4 cellular contexts compared by ENCODE assay signal in genomic region chr1:155193991-155194240, GRCh38. TPM values are rescaled to one million over a fixed set of nuclear protein-coding genes. Genes with fewer than 3 reads are reported as not detected.
DNase-seq lines count a peak whose midpoint lies in the region; ATAC-seq and TF ChIP-seq lines count a peak whose summit lies in the region.
"Not testable (repeated sequence)": the region's sequence is repeated elsewhere in the genome, so short reads cannot be mapped to it uniquely, and the experiment has no call there.

No MANE protein-coding gene starts in this region.

- H3K9ac ChIP-seq in neuronal stem cell (ENCODE audit: low read depth, low read length, poor library complexity): peak overlapping the region; percentile 99

- H3K18ac ChIP-seq in neuronal stem cell (ENCODE audit: low read length): peak overlapping the region; percentile 100

- peak overlapping the region; percentile 92 for H4K91ac ChIP-seq in neuronal stem cell (ENCODE audit: low read depth, low read length, poor library complexity)

- H3K27me3 Mint-ChIP-seq in CD4-positive, CD25-positive, alpha-beta regulatory T cell; activated B cell treated with CpG ODN at 0.5 μM for 24 hours: not testable (repeated sequence)

- TF ChIP-seq POLR2A in esophagus muscularis mucosa (IDR thresholded peaks at IDR 0.05; ENCODE audit: low read depth): not testable (repeated sequence)

- peak overlapping the region; percentile 100 for H2AK5ac ChIP-seq in neuronal stem cell (ENCODE audit: low read depth, low read length)

- POLR2A ChIA-PET in activated B cell treated with CpG ODN at 0.5 μM for 24 hours (lab: Charles Lee): interaction anchor here (0.6 to 2.7 kb wide), 21 partner anchors 9 to 922 kb away, joined by 3 to 26 read pairs (median 8); partner anchors contain the start of genes ADAM15, CLK2, FDPS and KRTCAP2

- H2BK12ac ChIP-seq in neuronal stem cell (ENCODE audit: low read length): peak overlapping the region; percentile 99

- CTCF ChIA-PET in activated B cell treated with CpG ODN at 0.5 μM for 24 hours (lab: Charles Lee): interaction anchor here (0.6 to 3.6 kb wide), 22 partner anchors 9 to 587 kb away, joined by 3 to 49 read pairs (median 5); partner anchors contain the start of genes ADAM15, ENTREP3, KRTCAP2 and THBS3

- not testable (repeated sequence) for H4K8ac ChIP-seq in neuronal stem cell (ENCODE audit: low read depth, low read length)

- TF ChIP-seq CTCF in activated B cell treated with CpG ODN at 0.5 μM for 24 hours (IDR thresholded peaks at IDR 0.05); esophagus muscularis mucosa (IDR thresholded peaks at IDR 0.05): not testable (repeated sequence)

- not testable (repeated sequence) for H3K9me3 Mint-ChIP-seq in CD4-positive, CD25-positive, alpha-beta regulatory T cell; activated B cell treated with CpG ODN at 0.5 μM for 24 hours

- not testable (repeated sequence) for TF ChIP-seq EP300 in esophagus muscularis mucosa (IDR thresholded peaks at IDR 0.05)

- not testable (repeated sequence) for H3K9me3 ChIP-seq in CD4-positive, CD25-positive, alpha-beta regulatory T cell (ENCODE audit: control insufficient read depth in 2 of 2, low read length in 2 of 2); esophagus muscularis mucosa; neuronal stem cell (replicated peaks in 1 of 2; ENCODE audit: control insufficient read depth in 2 of 2, insufficient read depth in 1 of 2, low read depth in 1 of 2, low read length in 2 of 2)

- peaks cover 33% of the 10 kb centered on the region for H3K4me1 ChIP-seq in CD4-positive, CD25-positive, alpha-beta regulatory T cell (ENCODE audit: control insufficient read depth, insufficient read depth, low read length, poor library complexity, severe bottlenecking)
- peaks cover 30 to 59% (median 46%) of the 10 kb centered on the region in 4 donors for H3K4me1 ChIP-seq in esophagus muscularis mucosa
- peaks cover 31 to 34% of the 10 kb centered on the region in 2 donors for H3K4me1 ChIP-seq in neuronal stem cell (ENCODE audit: control insufficient read depth in 2 of 2, insufficient read depth in 1 of 2, low read depth in 1 of 2, low read length in 2 of 2)

- not testable (repeated sequence) for H3K14ac ChIP-seq in neuronal stem cell (ENCODE audit: low read length)

- H3K4ac ChIP-seq in neuronal stem cell (ENCODE audit: low read length): not testable (repeated sequence)

- peak overlapping the region; percentile 86 for H2AFZ ChIP-seq in neuronal stem cell (ENCODE audit: low read length)

- H3K36me3 ChIP-seq in CD4-positive, CD25-positive, alpha-beta regulatory T cell (ENCODE audit: control insufficient read depth, insufficient read depth, low read length): not testable (repeated sequence)
- H3K36me3 ChIP-seq in esophagus muscularis mucosa (peaks cover 0 to 25% (median 11%) of the 10 kb centered on the region in 4 donors), neuronal stem cell (replicated peaks in 1 of 2; ENCODE audit: control insufficient read depth in 2 of 2, insufficient read depth in 2 of 2, low read length in 2 of 2) (peaks cover 23 to 35% of the 10 kb centered on the region in 2 donors)

- peaks cover 0 to 35% (median 21%) of the 10 kb centered on the region in 4 donors for H3K4me1 Mint-ChIP-seq in CD4-positive, CD25-positive, alpha-beta regulatory T cell
- H3K4me1 Mint-ChIP-seq in activated B cell treated with CpG ODN at 0.5 μM for 24 hours: peaks cover 28% of the 10 kb centered on the region

- H3K4me2 ChIP-seq in neuronal stem cell (ENCODE audit: insufficient read depth, low read length, poor library complexity, severe bottlenecking): peak overlapping the region; percentile 81

- H3K27ac Mint-ChIP-seq in CD4-positive, CD25-positive, alpha-beta regulatory T cell: peak overlapping the region; percentile 97 to 98 (median 98)
- peak overlapping the region; percentile 84 for H3K27ac Mint-ChIP-seq in activated B cell treated with CpG ODN at 0.5 μM for 24 hours

- H3K4me3 ChIP-seq in CD4-positive, CD25-positive, alpha-beta regulatory T cell (ENCODE audit: low read depth, low read length): peak overlapping the region; percentile 62
- peak overlapping the region; percentile 64 to 67 (median 64) for H3K4me3 ChIP-seq in esophagus muscularis mucosa
- peak overlapping the region; percentile 66 to 87 for H3K4me3 ChIP-seq in neuronal stem cell (ENCODE audit: low read length in 2 of 2)

- H3K27me3 ChIP-seq in CD4-positive, CD25-positive, alpha-beta regulatory T cell (ENCODE audit: control insufficient read depth, insufficient read depth, low read length); esophagus muscularis mucosa; neuronal stem cell (ENCODE audit: control insufficient read depth in 3 of 3, insufficient read depth in 3 of 3, low read depth in 1 of 3, low read length in 3 of 3): not testable (repeated sequence)

- not testable (repeated sequence) for H3K36me3 Mint-ChIP-seq in CD4-positive, CD25-positive, alpha-beta regulatory T cell; activated B cell treated with CpG ODN at 0.5 μM for 24 hours (ENCODE audit: low read depth)

- ATAC-seq in CD4-positive, CD25-positive, alpha-beta regulatory T cell (ENCODE audit: low read depth in 2 of 2); activated B cell treated with CpG ODN at 0.5 μM for 24 hours (ENCODE audit: low read depth): not testable (repeated sequence)

- not testable (repeated sequence) for DNase-seq in CD4-positive, CD25-positive, alpha-beta regulatory T cell; activated B cell treated with CpG ODN at 0.5 μM for 24 hours; esophagus muscularis mucosa (ENCODE audit: extremely low spot score); neuronal stem cell (ENCODE audit: low spot score)

- intact Hi-C loops in activated B cell treated with CpG ODN at 0.5 μM for 24 hours (cut with micrococcal nuclease): loop anchor here (2.0 to 5.0 kb wide), 4 partner anchors 15 to 128 kb away; partner anchors contain the start of genes MTX1 and RUSC1
- intact Hi-C loops in esophagus muscularis mucosa (cut with DNase I): not testable (repeated sequence)

- H2BK5ac ChIP-seq in neuronal stem cell (ENCODE audit: low read length): peak overlapping the region; percentile 96

- peak overlapping the region; percentile 80 for H3K27ac ChIP-seq in CD4-positive, CD25-positive, alpha-beta regulatory T cell (ENCODE audit: insufficient read depth, low read length, poor library complexity, severe bottlenecking)
- H3K27ac ChIP-seq in esophagus muscularis mucosa (replicated peaks in 1 of 4) (peak overlapping the region; percentile 91 to 92 (median 92)), neuronal stem cell (replicated peaks; ENCODE audit: low read length) (peak overlapping the region; percentile 100)

- not testable (repeated sequence) for H2BK120ac ChIP-seq in neuronal stem cell (ENCODE audit: low read depth, low read length)

- 7% methylated on average over 16 of the region's 16 CpGs for WGBS in esophagus muscularis mucosa
- no CpG with 5 or more reads among the region's 16 CpGs for WGBS in neuronal stem cell (ENCODE audit: extremely low coverage in 2 of 2, insufficient read length in 2 of 2, insufficient replicate concordance in 1 of 2), 2 donors

- H3K79me1 ChIP-seq in neuronal stem cell (ENCODE audit: low read depth, low read length): peaks cover 14% of the 10 kb centered on the region

- H3K23ac ChIP-seq in neuronal stem cell (ENCODE audit: low read depth, low read length, poor library complexity): not testable (repeated sequence)

- H3K4me3 Mint-ChIP-seq in CD4-positive, CD25-positive, alpha-beta regulatory T cell: peak overlapping the region; percentile 88 to 99 (median 92)
- H3K4me3 Mint-ChIP-seq in activated B cell treated with CpG ODN at 0.5 μM for 24 hours: peak overlapping the region; percentile 88

- peak overlapping the region; percentile 98 for H2BK15ac ChIP-seq in neuronal stem cell (ENCODE audit: low read length)

RNA-seq across cellular contexts. Expression of gene THBS3, which starts 13.8 kb away (rescaled TPM):
- total RNA-seq in CD4-positive, CD25-positive, alpha-beta regulatory T cell: 18.4 TPM
- 1 to 10 TPM; 2.7 to 4.1 (median 3.7) TPM for polyA plus RNA-seq in CD4-positive, CD25-positive, alpha-beta regulatory T cell
- total RNA-seq in activated B cell treated with CpG ODN at 0.5 μM for 24 hours: 9.7 and 15.3 TPM in 2 replicates
- total RNA-seq in esophagus muscularis mucosa: 10 to 100 TPM; 16.2 to 37.4 (median 23.4) TPM
- 25.0 TPM for polyA plus RNA-seq in neuronal stem cell (2013, experiment 1 of 2)
- polyA plus RNA-seq in neuronal stem cell (2013, experiment 2 of 2): 25.1 TPM

RNA-seq across cellular contexts. Expression of gene MTX1, which starts 14.6 kb away (rescaled TPM):
- 18.4 TPM for total RNA-seq in CD4-positive, CD25-positive, alpha-beta regulatory T cell
- 10 to 100 TPM; 44.3 to 52.2 (median 49.0) TPM for polyA plus RNA-seq in CD4-positive, CD25-positive, alpha-beta regulatory T cell
- total RNA-seq in activated B cell treated with CpG ODN at 0.5 μM for 24 hours: 36.7 and 38.2 TPM in 2 replicates
- total RNA-seq in esophagus muscularis mucosa: 10 to 100 TPM; 34.1 to 52.8 (median 38.0) TPM
- polyA plus RNA-seq in neuronal stem cell (2013, experiment 1 of 2): 28.8 TPM
- polyA plus RNA-seq in neuronal stem cell (2013, experiment 2 of 2): 29.5 TPM

RNA-seq across cellular contexts. Expression of gene TRIM46, which starts 20.3 kb away (rescaled TPM):
- 6.1 TPM for total RNA-seq in CD4-positive, CD25-positive, alpha-beta regulatory T cell
- 1 to 10 TPM in 2 of 4 donors, under 1 TPM in 2; 0.44 to 1.6 (median 0.78) TPM for polyA plus RNA-seq in CD4-positive, CD25-positive, alpha-beta regulatory T cell
- total RNA-seq in activated B cell treated with CpG ODN at 0.5 μM for 24 hours (1.2 and 1.9 TPM in 2 replicates), esophagus muscularis mucosa (1 to 10 TPM in 1 of 4 donors, under 1 TPM in 2, not detected in 1; 0.13 to 1.7 (median 0.17) TPM)
- polyA plus RNA-seq in neuronal stem cell (2013, experiment 1 of 2): 7.5 TPM
- polyA plus RNA-seq in neuronal stem cell (2013, experiment 2 of 2): 7.4 TPM

RNA-seq across cellular contexts. Expression of gene KRTCAP2, which starts 20.8 kb away (rescaled TPM):
- total RNA-seq in CD4-positive, CD25-positive, alpha-beta regulatory T cell: 122 TPM
- 100 to 1,000 TPM; 468 to 537 (median 507) TPM for polyA plus RNA-seq in CD4-positive, CD25-positive, alpha-beta regulatory T cell
- total RNA-seq in activated B cell treated with CpG ODN at 0.5 μM for 24 hours (128 and 132 TPM in 2 replicates), esophagus muscularis mucosa (100 to 1,000 TPM in 2 of 4 donors, 10 to 100 TPM in 2; 76.0 to 146 (median 108) TPM)
- polyA plus RNA-seq in neuronal stem cell (2013, experiment 1 of 2): 210 TPM
- polyA plus RNA-seq in neuronal stem cell (2013, experiment 2 of 2): 197 TPM

RNA-seq across cellular contexts. Expression of gene DPM3, which starts 53.6 kb away (rescaled TPM):
- total RNA-seq in CD4-positive, CD25-positive, alpha-beta regulatory T cell: 28.1 TPM
- 100 to 1,000 TPM in 3 of 4 donors, 10 to 100 TPM in 1; 98.3 to 116 (median 101) TPM for polyA plus RNA-seq in CD4-positive, CD25-positive, alpha-beta regulatory T cell
- total RNA-seq in activated B cell treated with CpG ODN at 0.5 μM for 24 hours (33.2 and 36.8 TPM in 2 replicates), esophagus muscularis mucosa (100 to 1,000 TPM in 2 of 4 donors, 10 to 100 TPM in 2; 54.5 to 176 (median 80.6) TPM)
- 309 TPM for polyA plus RNA-seq in neuronal stem cell (2013, experiment 1 of 2)
- 297 TPM for polyA plus RNA-seq in neuronal stem cell (2013, experiment 2 of 2)
